Comparison of ENCODE assay signal across 19 cellular contexts in the genomic region with DNA sequence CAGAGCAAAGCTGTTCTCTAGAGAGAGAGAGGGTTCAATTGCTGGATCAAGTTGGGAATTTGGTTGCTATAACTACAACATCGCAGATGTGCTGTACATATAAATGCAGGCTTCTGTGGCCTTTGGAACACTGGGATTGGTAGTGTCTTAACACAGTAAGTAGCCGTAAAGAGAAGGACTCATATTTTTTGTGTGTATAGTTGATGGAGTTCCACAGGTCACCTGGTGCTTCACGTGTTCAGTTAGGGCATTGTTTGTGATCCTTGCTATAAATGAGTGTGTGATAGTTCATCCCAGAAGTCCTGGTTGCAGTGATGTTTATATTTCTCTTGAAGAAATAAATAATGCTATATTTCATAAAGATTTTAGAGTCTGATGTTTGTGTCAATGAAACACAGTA.
DNase-seq lines count a peak whose midpoint lies in the region; ATAC-seq, FAIRE-seq and TF ChIP-seq lines count a peak whose summit lies in the region.
"Had no signal": no experiment of that assay in that cellular context is flagged by ENCODE, and none has a peak within 500 bp of the region (broad histone marks: within the 10 kb centered on the region; RNA-seq: fewer than 3 reads in every experiment).

No MANE protein-coding gene starts in this region.

- ATAC-seq in GM21576 (IDR thresholded peaks at IDR 0.05; ENCODE audit: unreplicated experiment) = no peak
- ATAC-seq in HG03520 (IDR thresholded peaks at IDR 0.05; ENCODE audit: unreplicated experiment) = no peak
- ATAC-seq: A549, GM12878, K562 had no signal

- no peak for TF ChIP-seq CTCF in bronchial epithelial cell (IDR thresholded peaks at IDR 0.05; ENCODE audit: insufficient read depth, low read length, severe bottlenecking)

- FAIRE-seq in GM18507 (lab: Jason Lieb, UNC) = peak; percentile 15
- FAIRE-seq in bronchial epithelial cell (lab: Jason Lieb, UNC) = peak; percentile 32
- FAIRE-seq: A549, K562 had no signal

- no peak overlapping the region for H3K4me3 ChIP-seq in bronchial epithelial cell (ENCODE audit: low read depth, low read length)
- H3K4me3 ChIP-seq: A549, GM12878, K562 had no signal

- no peaks in the 10 kb centered on the region for H3K27me3 ChIP-seq in bronchial epithelial cell (ENCODE audit: control insufficient read depth, insufficient read depth, low read length)

- DNase-seq in DMS153 (lab: John Stamatoyannopoulos, UW) (peak; percentile 16), DMS153 treated with DMSO at 0.1 percent for 48 hours (lab: John Stamatoyannopoulos, UW; ENCODE audit: unreplicated experiment) (no peak), GM18507 (ENCODE audit: extremely low spot score, insufficient read length, low read depth) (no peak), bronchial epithelial cell (ENCODE audit: low read depth) (no peak), left kidney (ENCODE audit: low read depth, low spot score) (peak; percentile 56), NOMO-1 treated with dmso at 0.1 percent for 144 hours (lab: John Stamatoyannopoulos, UW; ENCODE audit: unreplicated experiment) (no peak)
- DNase-seq: AML-193; Caco-2; CD4-positive, alpha-beta T cell; DMS53; DND-41; EL; GOT3; H7 had no signal

- H3K36me3 ChIP-seq in bronchial epithelial cell (ENCODE audit: control insufficient read depth, insufficient read depth, low read length) = no peaks in the 10 kb centered on the region

Comparison
In these comparisons a context has a peak if more than half of its experiments do, and no peak if none do; other contexts are left out.
1. DNase-seq: peak in DMS153 (single experiment) and left kidney (single experiment); none in DMS153 treated with DMSO at 0.1 percent for 48 hours (single experiment), GM18507 (single experiment), bronchial epithelial cell (single experiment) and NOMO-1 treated with dmso at 0.1 percent for 144 hours (single experiment).